ENCODE assay signal across 20 cellular contexts in the genomic region with DNA sequence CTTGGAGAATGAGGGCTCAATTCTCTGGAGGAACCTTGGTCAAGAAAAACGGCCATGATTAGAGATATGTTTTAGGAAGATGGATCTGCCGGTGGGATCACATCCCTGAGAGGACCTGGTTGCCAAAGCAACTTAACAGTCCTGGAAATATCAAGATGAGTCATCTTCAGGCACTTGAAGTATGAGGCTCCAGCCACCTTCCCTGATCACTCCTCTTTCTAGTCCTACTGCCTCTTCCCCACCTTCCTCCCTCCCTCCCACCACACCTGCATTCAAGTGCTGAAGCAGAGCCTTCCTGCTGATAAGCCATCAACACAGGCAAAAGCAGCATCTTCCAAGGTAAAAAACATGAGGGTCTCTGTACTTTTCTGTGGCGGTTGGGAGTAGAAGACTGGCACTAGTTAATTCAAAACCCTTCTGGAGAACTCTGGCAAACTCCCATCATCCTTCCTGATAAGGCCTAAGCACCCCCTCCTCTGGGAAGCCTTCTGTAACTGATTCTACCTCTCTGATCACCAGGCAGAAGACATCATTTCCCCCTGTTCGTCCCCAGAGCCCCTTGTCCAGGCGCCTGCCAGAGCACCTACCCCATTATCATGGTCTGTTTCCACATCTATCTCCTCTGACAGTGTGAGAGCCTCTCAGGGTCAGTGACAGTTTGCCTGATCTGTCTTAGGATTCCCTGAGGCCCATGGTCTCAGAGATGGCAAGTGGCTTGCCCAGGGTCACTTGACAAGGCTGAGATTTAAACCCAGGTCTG.
DNase-seq lines count a peak whose midpoint lies in the region; ATAC-seq and TF ChIP-seq lines count a peak whose summit lies in the region.
"Had no signal": no experiment of that assay in that cellular context is flagged by ENCODE, and none has a peak within 500 bp of the region (broad histone marks: within the 10 kb centered on the region; RNA-seq: fewer than 3 reads in every experiment).

No MANE protein-coding gene starts in this region.

- no peaks in the 10 kb centered on the region for H3K9me3 Mint-ChIP-seq in nephron progenitor cell
- H3K9me3 Mint-ChIP-seq: activated T-helper 2 cell treated with anti-CD3 and anti-CD28 coated beads, Interferon-gamma antibody, Interleukin-2, Interleukin-4, amounts not matched to agents 10 μg/mL and 5 μg/mL and 100 μg/mL, durations not matched to agents 14 hours and 24 hours and 36 hours; T-helper 2 cell treated with Interferon-gamma antibody and Interleukin-4, amounts not matched to agents 5 μg/mL and 100 μg/mL, for 36 hours had no signal

- WGBS in right lobe of liver (ENCODE audit: insufficient coverage, low coverage, low lambda C conversion rate, missing lambda C conversion rate): 83% methylated on average over 4 of the region's 5 CpGs

- H3K9me3 ChIP-seq in right lobe of liver: no peaks in the 10 kb centered on the region
- H3K9me3 ChIP-seq: BLaER1, lower lobe of right lung, pancreas, suprapubic skin had no signal

- H3K27ac ChIP-seq in right lobe of liver: no peak overlapping the region
- H3K27ac ChIP-seq: BLaER1, lower lobe of right lung, pancreas, suprapubic skin had no signal

- no peaks in the 10 kb centered on the region for H3K36me3 Mint-ChIP-seq in nephron progenitor cell (ENCODE audit: low read depth)
- H3K36me3 Mint-ChIP-seq: activated CD8-positive, alpha-beta memory T cell treated with anti-CD3 and anti-CD28 coated beads, Interleukin-2, amount 10 ng/mL, durations not matched to agents 7 days and 5 days had no signal

- TF ChIP-seq CTCF in nephron progenitor cell (IDR thresholded peaks at IDR 0.05) (no peak), right lobe of liver (IDR thresholded peaks at IDR 0.05) (no peak)

- no peak overlapping the region for H3K4me3 Mint-ChIP-seq in nephron progenitor cell
- H3K4me3 Mint-ChIP-seq: activated CD8-positive, alpha-beta memory T cell treated with anti-CD3 and anti-CD28 coated beads, Interleukin-2, amount 10 ng/mL, durations not matched to agents 7 days and 5 days; T-helper 2 cell treated with Interferon-gamma antibody and Interleukin-4, amounts not matched to agents 5 μg/mL and 100 μg/mL, for 36 hours had no signal

- H3K4me1 Mint-ChIP-seq in nephron progenitor cell: peaks cover 39% of the 10 kb centered on the region
- H3K4me1 Mint-ChIP-seq: activated CD8-positive, alpha-beta memory T cell treated with anti-CD3 and anti-CD28 coated beads, Interleukin-2, amount 10 ng/mL, durations not matched to agents 7 days and 5 days had no signal

- no peaks in the 10 kb centered on the region for H3K4me1 ChIP-seq in right lobe of liver
- H3K4me1 ChIP-seq: BLaER1, pancreas had no signal

- peaks cover 5% of the 10 kb centered on the region for H3K27me3 Mint-ChIP-seq in nephron progenitor cell (ENCODE audit: low read depth, poor library complexity)
- H3K27me3 Mint-ChIP-seq: activated CD8-positive, alpha-beta memory T cell treated with anti-CD3 and anti-CD28 coated beads, Interleukin-2, amount 10 ng/mL, durations not matched to agents 7 days and 5 days had no signal

- H3K36me3 ChIP-seq in right lobe of liver: no peaks in the 10 kb centered on the region
- H3K36me3 ChIP-seq: pancreas had no signal

- H3K27ac Mint-ChIP-seq in nephron progenitor cell: peak overlapping the region; percentile 52
- H3K27ac Mint-ChIP-seq: activated CD8-positive, alpha-beta memory T cell treated with anti-CD3 and anti-CD28 coated beads, Interleukin-2, amount 10 ng/mL, durations not matched to agents 7 days and 5 days; activated T-helper 2 cell treated with anti-CD3 and anti-CD28 coated beads, Interferon-gamma antibody, Interleukin-2, Interleukin-4, amounts not matched to agents 10 μg/mL and 5 μg/mL and 100 μg/mL, durations not matched to agents 14 hours and 24 hours and 36 hours; T-helper 2 cell treated with Interferon-gamma antibody and Interleukin-4, amounts not matched to agents 5 μg/mL and 100 μg/mL, for 36 hours had no signal

- intact Hi-C loops in right lobe of liver (cut with DNase I): no loop called here

- DNase-seq in ELR (ENCODE audit: low read depth) (peak; percentile 59), NCI-H226 (peak; percentile 45), dermis blood vessel endothelial cell (peak; percentile 9), nephron progenitor cell (no peak), right lobe of liver (no peak), DMS153 treated with DMSO at 0.1 percent for 48 hours (lab: John Stamatoyannopoulos, UW; ENCODE audit: unreplicated experiment) (no peak)
- no peak for DNase-seq in stimulated activated CD4-positive, alpha-beta T cell treated with anti-CD3 and anti-CD28 coated beads, Interleukin-12 subunit alpha, Interleukin-12 subunit beta, amount 100 ng/mL, for 4 hours
- DNase-seq: activated CD4-positive, CD25-positive, alpha-beta regulatory T cell treated with anti-CD3 and anti-CD28 coated beads, Interleukin-2, amount 50 U/mL, for 72 hours; activated CD8-positive, alpha-beta memory T cell treated with anti-CD3 and anti-CD28 coated beads, Interleukin-2, amount 10 ng/mL, durations not matched to agents 7 days and 5 days; foreskin melanocyte; Karpas-422; lower lobe of right lung; NCI-H1105 treated with DMSO at 0.1 percent for 48 hours; pancreas; stimulated activated CD4-positive, alpha-beta T cell treated with anti-CD3 and anti-CD28 coated beads, Interleukin-4, amount 100 ng/mL, for 24 hours had no signal

- TF ChIP-seq POLR2A in right lobe of liver (IDR thresholded peaks at IDR 0.05): no peak

- H3K4me3 ChIP-seq in right lobe of liver: no peak overlapping the region
- H3K4me3 ChIP-seq: BLaER1, lower lobe of right lung, pancreas, suprapubic skin had no signal

- no peak for ATAC-seq in right lobe of liver
- ATAC-seq: activated CD8-positive, alpha-beta memory T cell treated with anti-CD3 and anti-CD28 coated beads, Interleukin-2, amount 10 ng/mL, durations not matched to agents 7 days and 5 days; lower lobe of right lung; pancreas; Right ventricle myocardium inferior had no signal

- no peaks in the 10 kb centered on the region for H3K27me3 ChIP-seq in right lobe of liver
- H3K27me3 ChIP-seq: BLaER1, pancreas, suprapubic skin had no signal

Comparison
In these comparisons a context has a peak if more than half of its experiments do, and no peak if none do; other contexts are left out.
1. DNase-seq: peak in ELR (single experiment), NCI-H226 (single experiment) and dermis blood vessel endothelial cell (single experiment); none in nephron progenitor cell (single experiment), right lobe of liver (0 of 3), DMS153 treated with DMSO at 0.1 percent for 48 hours (single experiment) and stimulated activated CD4-positive, alpha-beta T cell treated with anti-CD3 and anti-CD28 coated beads, Interleukin-12 subunit alpha, Interleukin-12 subunit beta, amount 100 ng/mL, for 4 hours (single experiment).